20 cellular contexts compared by ENCODE assay signal in the genomic region with DNA sequence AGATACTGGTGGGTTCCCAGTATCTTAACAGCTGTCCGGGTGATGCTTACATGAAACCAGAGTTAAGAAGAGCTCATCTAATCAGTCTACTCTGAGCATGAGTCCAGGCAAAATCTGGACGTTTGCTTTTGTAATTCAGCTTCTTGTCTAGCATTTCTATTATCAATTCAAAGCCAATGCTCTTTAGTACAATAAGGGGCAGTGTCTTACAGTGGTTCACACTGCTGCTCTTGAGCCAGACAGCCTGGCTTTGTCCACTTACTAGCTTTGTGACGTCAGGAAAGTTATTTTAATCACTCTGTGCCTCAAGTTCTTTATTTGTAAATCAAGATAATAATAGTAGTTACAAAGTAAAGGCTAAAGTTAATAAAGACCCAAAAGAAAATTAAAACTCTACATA.
DNase-seq lines count a peak whose midpoint lies in the region; TF ChIP-seq lines count a peak whose summit lies in the region.
"Had no signal": no experiment of that assay in that cellular context is flagged by ENCODE, and none has a peak within 500 bp of the region (broad histone marks: within the 10 kb centered on the region; RNA-seq: fewer than 3 reads in every experiment).

No MANE protein-coding gene starts in this region.

- H3K9me3 ChIP-seq in neural progenitor cell (ENCODE audit: low read depth) (peaks cover 4% of the 10 kb centered on the region), A673 (ENCODE audit: low read depth, low read length, poor library complexity, severe bottlenecking) (no peaks in the 10 kb centered on the region)
- H3K9me3 ChIP-seq: A549 had no signal

- H4K20me1 ChIP-seq in neural progenitor cell (ENCODE audit: low read depth) = no peaks in the 10 kb centered on the region

- CTCF ChIA-PET in A673 (lab: Charles Lee) = no interaction called here

- no TSS peak for BruUV-seq in A673 (replicated peaks; lab: Mats Ljungman, UMichigan)

- peaks cover 7% of the 10 kb centered on the region for H3K4me1 ChIP-seq in neural progenitor cell
- H3K4me1 ChIP-seq in A673 (ENCODE audit: insufficient read depth, low read length, poor library complexity, severe bottlenecking) = peaks cover 4% of the 10 kb centered on the region

- peak overlapping the region; percentile 28 for H3K27ac Mint-ChIP-seq in neural progenitor cell
- H3K27ac Mint-ChIP-seq: B cell; CD8-positive, alpha-beta T cell had no signal

- H3K4me2 ChIP-seq in neural progenitor cell = no peak overlapping the region
- H3K4me2 ChIP-seq: A549 had no signal

- H3K9me3 Mint-ChIP-seq in neural progenitor cell = no peaks in the 10 kb centered on the region
- H3K9me3 Mint-ChIP-seq: CD8-positive, alpha-beta T cell had no signal

- no peaks in the 10 kb centered on the region for H3F3A ChIP-seq in neural progenitor cell (ENCODE audit: low read depth)

- H3K79me2 ChIP-seq in neural progenitor cell (ENCODE audit: low read depth) = no peaks in the 10 kb centered on the region

- POLR2A ChIA-PET in A673 (lab: Charles Lee; ENCODE audit: low non-redundant PET) = no interaction called here

- TF ChIP-seq CTCF in neural progenitor cell (IDR thresholded peaks at IDR 0.05) (no peak), A673 (conservative IDR thresholded peaks at IDR 0.05; ENCODE audit: low read depth, low read length) (no peak)

- H3K36me3 ChIP-seq in neural progenitor cell = no peaks in the 10 kb centered on the region
- H3K36me3 ChIP-seq in A673 (ENCODE audit: insufficient read depth, low read length, poor library complexity, severe bottlenecking) = no peaks in the 10 kb centered on the region

- H3K27me3 ChIP-seq in neural progenitor cell (no peaks in the 10 kb centered on the region), A673 (replicated peaks; ENCODE audit: insufficient read depth, low read depth, low read length, poor library complexity) (no peaks in the 10 kb centered on the region)

- in situ Hi-C loops in SK-MEL-5 (cut with HindIII; ENCODE audit: low pct_unique_long_range_greater_than_20kb, low sequenced_read_pairs) = no loop called here

- H3K4me1 Mint-ChIP-seq in neural progenitor cell = peaks cover 12% of the 10 kb centered on the region
- H3K4me1 Mint-ChIP-seq: B cell had no signal

- H3K4me3 ChIP-seq in neural progenitor cell (no peak overlapping the region), A673 (ENCODE audit: low read depth, low read length, poor library complexity, severe bottlenecking) (no peak overlapping the region)
- H3K4me3 ChIP-seq: A549 had no signal

- no peak overlapping the region for H3K9ac ChIP-seq in neural progenitor cell

- DNase-seq in SK-MEL-5 (ENCODE audit: low read depth, low spot score) (peak; percentile 84), inferior parietal cortex (ENCODE audit: extremely low spot score) (peak; percentile 31), neural progenitor cell (ENCODE audit: low spot score) (no peak), superior temporal gyrus (ENCODE audit: extremely low spot score) (peak; percentile 78), HT-29 (ENCODE audit: low spot score) (no peak), A673 (ENCODE audit: low spot score) (no peak), NCI-H2171 treated with DMSO at 0.1 percent for 48 hours (lab: John Stamatoyannopoulos, UW) (no peak)
- DNase-seq: CD8-positive, alpha-beta T cell; KBM-7; MV-4-11; NCI-H1105; NCI-H1436 treated with DMSO at 0.1 percent for 48 hours; NCI-H187 treated with DMSO at 0.1 percent for 48 hours; NCI-H446; NCI-H774; Right ventricle myocardium superior; RPMI8226 had no signal

- H3K27ac ChIP-seq in neural progenitor cell = no peak overlapping the region
- H3K27ac ChIP-seq in A673 (ENCODE audit: low read depth, low read length, poor library complexity, severe bottlenecking) = no peak overlapping the region
- H3K27ac ChIP-seq: A549, C4-2B had no signal

- H3K36me3 Mint-ChIP-seq in neural progenitor cell = no peaks in the 10 kb centered on the region

- intact Hi-C loops in A673 (cut with micrococcal nuclease; ENCODE audit: unreplicated experiment) = loop anchor here (5.0 to 10.0 kb wide), 2 partner anchors 405 to 662 kb away; no protein-coding TSS in a partner anchor

- H3K27me3 Mint-ChIP-seq in neural progenitor cell (ENCODE audit: insufficient read depth, low read depth) = no peaks in the 10 kb centered on the region
- H3K27me3 Mint-ChIP-seq: B cell had no signal

- H3K4me3 Mint-ChIP-seq in neural progenitor cell = no peak overlapping the region
- H3K4me3 Mint-ChIP-seq: B cell; CD8-positive, alpha-beta T cell had no signal

- H2AFZ ChIP-seq in neural progenitor cell (replicated peaks) = no peak overlapping the region

Comparison
In these comparisons a context has a peak if more than half of its experiments do, and no peak if none do; other contexts are left out.
1. DNase-seq: peak in SK-MEL-5 (single experiment), inferior parietal cortex (single experiment) and superior temporal gyrus (single experiment); none in neural progenitor cell (single experiment), HT-29 (single experiment), A673 (single experiment) and NCI-H2171 treated with DMSO at 0.1 percent for 48 hours (single experiment).